Comparison of ENCODE assay signal across 2 cellular contexts in the genomic region with DNA sequence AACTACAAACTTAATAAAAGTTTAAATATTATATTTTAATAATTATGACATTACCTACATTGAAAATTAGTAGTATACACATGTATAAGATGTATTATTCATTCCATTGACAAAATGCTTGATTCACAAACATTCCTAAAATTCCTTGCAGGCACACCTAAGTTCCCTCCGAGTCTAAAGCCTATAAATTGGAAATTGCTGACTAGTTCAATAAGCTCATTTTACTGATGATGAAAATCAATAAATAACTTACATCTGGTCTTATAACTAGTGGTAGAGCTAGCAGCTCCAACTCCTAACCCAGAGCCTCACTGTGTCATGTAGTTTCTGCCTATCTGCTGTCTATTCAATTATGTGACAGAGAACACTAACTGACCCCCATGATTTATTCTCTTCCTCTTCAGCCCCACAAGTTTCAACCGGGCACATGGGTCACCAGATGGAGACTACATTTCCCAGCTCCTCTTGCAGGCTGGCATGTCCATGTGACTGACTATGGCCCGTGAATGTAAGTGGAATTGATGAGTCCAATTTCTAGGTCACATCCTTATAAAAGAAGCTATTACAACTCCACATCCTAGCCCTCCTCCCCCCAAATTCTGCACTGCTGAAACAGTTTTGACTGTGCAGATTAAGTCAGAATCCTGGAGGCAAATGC.
TF ChIP-seq lines count a peak whose summit lies in the region.

No MANE protein-coding gene starts in this region.

TF ChIP-seq in A549, 52 proteins besides CTCF, POLR2A, EP300 and RAD21:
- peak; percentile 64 for TF ChIP-seq MAFK (IDR thresholded peaks at IDR 0.05; ENCODE audit: partially characterized antibody)
- TF ChIP-seq, protein P1, sequence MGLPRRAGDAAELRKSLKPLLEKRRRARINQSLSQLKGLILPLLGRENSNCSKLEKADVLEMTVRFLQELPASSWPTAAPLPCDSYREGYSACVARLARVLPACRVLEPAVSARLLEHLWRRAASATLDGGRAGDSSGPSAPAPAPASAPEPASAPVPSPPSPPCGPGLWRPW (IDR thresholded peaks at IDR 0.05), result no peak

TF ChIP-seq in K562, 482 proteins besides CTCF, POLR2A, EP300 and RAD21:
- TF ChIP-seq MAFK (IDR thresholded peaks at IDR 0.05; ENCODE audit: low read length), result peak; percentile 17; the same call in 1 of the 2 replicates
- TF ChIP-seq ZNF316 (IDR thresholded peaks at IDR 0.05), result peak; percentile 85
- TF ChIP-seq SRSF1 (IDR thresholded peaks at IDR 0.05; ENCODE audit: low read depth, low read length), result no peak
- TF ChIP-seq C11orf30 (IDR thresholded peaks at IDR 0.05; ENCODE audit: low read depth), result peak; percentile 66; the same call in 1 of the 2 replicates
- TF ChIP-seq, protein P2, sequence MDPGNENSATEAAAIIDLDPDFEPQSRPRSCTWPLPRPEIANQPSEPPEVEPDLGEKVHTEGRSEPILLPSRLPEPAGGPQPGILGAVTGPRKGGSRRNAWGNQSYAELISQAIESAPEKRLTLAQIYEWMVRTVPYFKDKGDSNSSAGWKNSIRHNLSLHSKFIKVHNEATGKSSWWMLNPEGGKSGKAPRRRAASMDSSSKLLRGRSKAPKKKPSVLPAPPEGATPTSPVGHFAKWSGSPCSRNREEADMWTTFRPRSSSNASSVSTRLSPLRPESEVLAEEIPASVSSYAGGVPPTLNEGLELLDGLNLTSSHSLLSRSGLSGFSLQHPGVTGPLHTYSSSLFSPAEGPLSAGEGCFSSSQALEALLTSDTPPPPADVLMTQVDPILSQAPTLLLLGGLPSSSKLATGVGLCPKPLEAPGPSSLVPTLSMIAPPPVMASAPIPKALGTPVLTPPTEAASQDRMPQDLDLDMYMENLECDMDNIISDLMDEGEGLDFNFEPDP (CRISPR knock-in tag; IDR thresholded peaks at IDR 0.05), result no peak
- peak; percentile 36; the same call in 1 of the 2 replicates for TF ChIP-seq MAFF (IDR thresholded peaks at IDR 0.05; ENCODE audit: low read length)
- TF ChIP-seq MAFG (tag; conservative IDR thresholded peaks at IDR 0.05), result peak; percentile 48
- TF ChIP-seq ZC3H11A (IDR thresholded peaks at IDR 0.05; ENCODE audit: low read depth, low read length), result no peak
- TF ChIP-seq, protein P3, sequence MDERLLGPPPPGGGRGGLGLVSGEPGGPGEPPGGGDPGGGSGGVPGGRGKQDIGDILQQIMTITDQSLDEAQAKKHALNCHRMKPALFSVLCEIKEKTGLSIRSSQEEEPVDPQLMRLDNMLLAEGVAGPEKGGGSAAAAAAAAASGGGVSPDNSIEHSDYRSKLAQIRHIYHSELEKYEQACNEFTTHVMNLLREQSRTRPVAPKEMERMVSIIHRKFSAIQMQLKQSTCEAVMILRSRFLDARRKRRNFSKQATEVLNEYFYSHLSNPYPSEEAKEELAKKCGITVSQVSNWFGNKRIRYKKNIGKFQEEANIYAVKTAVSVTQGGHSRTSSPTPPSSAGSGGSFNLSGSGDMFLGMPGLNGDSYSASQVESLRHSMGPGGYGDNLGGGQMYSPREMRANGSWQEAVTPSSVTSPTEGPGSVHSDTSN (CRISPR knock-in tag; IDR thresholded peaks at IDR 0.05; ENCODE audit: low read depth), result no peak
- TF ChIP-seq, protein P3 (tag; conservative IDR thresholded peaks at IDR 0.05; ENCODE audit: low read depth), result no peak
- TF ChIP-seq TRIM24 (IDR thresholded peaks at IDR 0.05), result no peak
- TF ChIP-seq EP400 (IDR thresholded peaks at IDR 0.05), result no peak
- no peak for TF ChIP-seq TAF1 (IDR thresholded peaks at IDR 0.05; ENCODE audit: control insufficient read depth, extremely low read depth, insufficient read depth, low read length, severe bottlenecking)
